8 cellular contexts compared by ENCODE assay signal in genomic region chr1:109371271-109371739, GRCh38. TPM values are rescaled to one million over a fixed set of nuclear protein-coding genes. Genes with fewer than 3 reads are reported as not detected.
A peak's percentile ranks its signal among the peaks of the same experiment; 100 is the strongest.
DNase-seq lines count a peak whose midpoint lies in the region; ATAC-seq and TF ChIP-seq lines count a peak whose summit lies in the region.

No MANE protein-coding gene starts in this region.

- peaks cover 46% of the 10 kb centered on the region for H3K4me1 Mint-ChIP-seq in activated CD8-positive, alpha-beta memory T cell treated with anti-CD3 and anti-CD28 coated beads, Interleukin-2, amount 10 ng/mL, durations not matched to agents 7 days and 5 days

- no peak overlapping the region for H3K4me3 ChIP-seq in adrenal gland
- H3K4me3 ChIP-seq in tibial nerve: no peak overlapping the region
- no peak overlapping the region for H3K4me3 ChIP-seq in WERI-Rb-1 (ENCODE audit: low read depth, low read length)

- H3K4me3 Mint-ChIP-seq in activated CD8-positive, alpha-beta memory T cell treated with anti-CD3 and anti-CD28 coated beads, Interleukin-2, amount 10 ng/mL, durations not matched to agents 7 days and 5 days: peak overlapping the region; percentile 7

- H3K27me3 ChIP-seq in adrenal gland: no peaks in the 10 kb centered on the region
- H3K27me3 ChIP-seq in layer of hippocampus (ENCODE audit: control insufficient read depth, insufficient read depth, low read length): no peaks in the 10 kb centered on the region
- no peaks in the 10 kb centered on the region for H3K27me3 ChIP-seq in tibial nerve
- no peaks in the 10 kb centered on the region for H3K27me3 ChIP-seq in WERI-Rb-1 (ENCODE audit: insufficient read depth, low read depth, severe bottlenecking)

- H3K9me3 ChIP-seq in adrenal gland (replicated peaks in 1 of 3) (no peaks in the 10 kb centered on the region), tibial nerve (no peaks in the 10 kb centered on the region), WERI-Rb-1 (ENCODE audit: severe bottlenecking) (no peaks in the 10 kb centered on the region)

- H3K36me3 ChIP-seq in adrenal gland (replicated peaks in 1 of 2) (peaks cover 0 to 8% of the 10 kb centered on the region in 2 donors), tibial nerve (peaks cover 5 to 13% (median 7%) of the 10 kb centered on the region in 3 donors), WERI-Rb-1 (peaks cover 14% of the 10 kb centered on the region)

- peaks cover 8% of the 10 kb centered on the region for H3K36me3 Mint-ChIP-seq in activated CD8-positive, alpha-beta memory T cell treated with anti-CD3 and anti-CD28 coated beads, Interleukin-2, amount 10 ng/mL, durations not matched to agents 7 days and 5 days

- DNase-seq in activated CD8-positive, alpha-beta memory T cell treated with anti-CD3 and anti-CD28 coated beads, Interleukin-2, amount 10 ng/mL, durations not matched to agents 7 days and 5 days: no peak
- DNase-seq in activated CD8-positive, alpha-beta memory T cell treated with anti-CD3 and anti-CD28 coated beads, Interleukin-2, amount 50 U/mL, for 4 hours: no peak
- peak in 4 of 7 donors; percentile 31 to 62 (median 42) for DNase-seq in adrenal gland
- peak in 1 of 2 donors; percentile 41 for DNase-seq in tibial nerve (ENCODE audit: low spot score in 2 of 2)
- DNase-seq in activated effector memory CD4-positive, alpha-beta T cell treated with Interleukin-2 at 50 U/mL for 16 hours: no peak
- no peak for DNase-seq in KG1 (lab: John Stamatoyannopoulos, UW)
- no peak for DNase-seq in WERI-Rb-1

- H3K27ac ChIP-seq in adrenal gland: peak overlapping the region in 2 of 5 donors; percentile 60 to 68
- H3K27ac ChIP-seq in layer of hippocampus (ENCODE audit: low read depth, low read length): peak overlapping the region; percentile 69
- peak overlapping the region; percentile 58 to 90 (median 80) for H3K27ac ChIP-seq in tibial nerve
- no peak overlapping the region for H3K27ac ChIP-seq in WERI-Rb-1

- H3K9me3 Mint-ChIP-seq in activated CD8-positive, alpha-beta memory T cell treated with anti-CD3 and anti-CD28 coated beads, Interleukin-2, amount 10 ng/mL, durations not matched to agents 7 days and 5 days (ENCODE audit: low read depth): no peaks in the 10 kb centered on the region

- ATAC-seq in activated CD8-positive, alpha-beta memory T cell treated with anti-CD3 and anti-CD28 coated beads, Interleukin-2, amount 10 ng/mL, durations not matched to agents 7 days and 5 days: peak; percentile 54

- peaks cover 14% of the 10 kb centered on the region for H3K27me3 Mint-ChIP-seq in activated CD8-positive, alpha-beta memory T cell treated with anti-CD3 and anti-CD28 coated beads, Interleukin-2, amount 10 ng/mL, durations not matched to agents 7 days and 5 days

- H3K4me1 ChIP-seq in adrenal gland (replicated peaks in 1 of 2) (peaks cover 0 to 28% of the 10 kb centered on the region in 2 donors), tibial nerve (peaks cover 0 to 61% (median 27%) of the 10 kb centered on the region in 4 donors)

- WGBS in adrenal gland, 4 donors: 46 to 63% (median 57%) methylated on average over 4 of the region's 4 CpGs
- 19 to 32% methylated on average over 4 of the region's 4 CpGs for WGBS in tibial nerve, 2 donors

- intact Hi-C loops in adrenal gland (cut with DNase I): no loop called here

- TF ChIP-seq CTCF in adrenal gland (IDR thresholded peaks at IDR 0.05) (no peak), tibial nerve (IDR thresholded peaks at IDR 0.05) (no peak), WERI-Rb-1 (IDR thresholded peaks at IDR 0.05; ENCODE audit: low read depth, low read length) (no peak)

- peak overlapping the region; percentile 35 for H3K27ac Mint-ChIP-seq in activated CD8-positive, alpha-beta memory T cell treated with anti-CD3 and anti-CD28 coated beads, Interleukin-2, amount 10 ng/mL, durations not matched to agents 7 days and 5 days

- TF ChIP-seq POLR2A in adrenal gland (IDR thresholded peaks at IDR 0.05): no peak
- TF ChIP-seq POLR2A in tibial nerve (IDR thresholded peaks at IDR 0.05): no peak

- CTCF ChIA-PET in activated CD8-positive, alpha-beta memory T cell treated with anti-CD3 and anti-CD28 coated beads, Interleukin-2, amount 10 ng/mL, durations not matched to agents 7 days and 5 days (lab: Charles Lee): interaction anchor here (0.8 kb wide), 1 partner anchor 161 kb away, joined by 3 read pairs; no protein-coding TSS in a partner anchor

- peak in 1 of 2 donors; percentile 79 for TF ChIP-seq EP300 in tibial nerve (IDR thresholded peaks at IDR 0.05)

RNA-seq across cellular contexts. Expression of gene SORT1, which starts 26.4 kb away (rescaled TPM):
- total RNA-seq in activated CD8-positive, alpha-beta memory T cell treated with anti-CD3 and anti-CD28 coated beads, Interleukin-2, amount 10 ng/mL, durations not matched to agents 7 days and 5 days: 1 to 10 TPM; 5.3 to 8.5 TPM
- total RNA-seq in adrenal gland (10 to 100 TPM; 27.3 to 56.8 (median 42.2) TPM), tibial nerve (100 to 1,000 TPM; 145 to 199 (median 189) TPM)
- polyA plus RNA-seq in adrenal gland: 10 to 100 TPM; 13.4 to 14.6 (median 14.2) TPM

RNA-seq across cellular contexts. Expression of gene PSMA5, which starts 54.9 kb away (rescaled TPM):
- total RNA-seq in activated CD8-positive, alpha-beta memory T cell treated with anti-CD3 and anti-CD28 coated beads, Interleukin-2, amount 10 ng/mL, durations not matched to agents 7 days and 5 days: 100 to 1,000 TPM; 178 to 211 TPM
- 100 to 1,000 TPM in 1 of 8 donors, 10 to 100 TPM in 7; 22.8 to 142 (median 63.4) TPM for total RNA-seq in adrenal gland
- polyA plus RNA-seq in adrenal gland: 100 to 1,000 TPM in 1 of 3 donors, 10 to 100 TPM in 2; 26.3 to 108 (median 40.1) TPM
- 10 to 100 TPM; 20.5 to 28.8 (median 24.9) TPM for total RNA-seq in tibial nerve

Comparison
In these comparisons a context has a peak if more than half of its experiments do, and no peak if none do; other contexts are left out.
1. DNase-seq: peak in adrenal gland (4 of 7); none in activated CD8-positive, alpha-beta memory T cell treated with anti-CD3 and anti-CD28 coated beads, Interleukin-2, amount 10 ng/mL, durations not matched to agents 7 days and 5 days (single experiment), activated CD8-positive, alpha-beta memory T cell treated with anti-CD3 and anti-CD28 coated beads, Interleukin-2, amount 50 U/mL, for 4 hours (single experiment), activated effector memory CD4-positive, alpha-beta T cell treated with Interleukin-2 at 50 U/mL for 16 hours (single experiment), KG1 (single experiment) and WERI-Rb-1 (single experiment).